Comparison of ENCODE assay signal across 16 cellular contexts in the genomic region with DNA sequence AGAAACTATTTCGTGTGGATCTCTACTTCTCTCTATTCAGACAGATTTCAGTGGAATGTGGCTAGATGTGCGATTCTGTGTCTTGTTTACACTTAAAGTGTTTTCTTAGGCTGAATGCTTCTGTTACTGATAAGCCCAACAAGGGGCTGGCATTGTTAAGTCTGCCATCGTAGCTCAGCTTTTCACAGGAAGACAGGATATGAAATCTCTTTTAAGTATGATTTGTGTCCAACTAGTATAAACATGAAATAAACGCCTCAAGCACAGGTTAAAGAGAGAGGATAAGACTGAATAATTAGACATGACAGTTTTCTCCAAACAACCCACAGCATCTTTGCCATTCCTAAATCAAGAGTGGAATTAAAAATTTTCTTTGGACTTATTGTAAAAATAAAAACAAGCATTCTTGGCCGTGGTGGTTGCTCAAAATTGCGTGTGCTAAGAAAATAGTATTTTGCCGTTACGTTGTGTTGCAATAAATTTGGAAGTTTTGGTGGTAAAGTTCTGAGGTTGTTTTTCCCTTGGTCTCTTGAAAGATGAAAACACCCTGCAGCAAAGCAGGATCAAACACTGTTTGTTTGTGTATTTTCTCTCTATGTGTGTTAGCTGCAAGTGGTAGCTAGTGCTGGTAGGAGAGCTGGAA. TPM values are rescaled to one million over a fixed set of nuclear protein-coding genes. Genes with fewer than 3 reads are reported as not detected.
DNase-seq lines count a peak whose midpoint lies in the region; ATAC-seq and TF ChIP-seq lines count a peak whose summit lies in the region.
"Had no signal": no experiment of that assay in that cellular context is flagged by ENCODE, and none has a peak within 500 bp of the region (broad histone marks: within the 10 kb centered on the region; RNA-seq: fewer than 3 reads in every experiment).

No MANE protein-coding gene starts in this region.

- no peak overlapping the region for H3K27ac Mint-ChIP-seq in T-cell
- H3K27ac Mint-ChIP-seq: activated T-helper 1 cell treated with anti-CD3 and anti-CD28 coated beads, Interleukin-12 subunit alpha, Interleukin-12 subunit beta, Interleukin-2, Interleukin-4 antibody, amounts not matched to agents 30 ng/mL and 10 ng/mL and 1 ng/mL, durations not matched to agents 14 hours and 24 hours and 36 hours; CD4-positive, alpha-beta memory T cell; stimulated activated effector memory CD8-positive, alpha-beta T cell treated with anti-CD3 and anti-CD28 coated beads, Interleukin-12 subunit alpha, Interleukin-12 subunit beta, amount 100 ng/mL, for 72 hours had no signal

- no peaks in the 10 kb centered on the region for H4K20me1 ChIP-seq in osteoblast (ENCODE audit: insufficient read depth, low read length)

- H3K4me2 ChIP-seq in osteoblast (ENCODE audit: insufficient read depth, low read length), result peak overlapping the region; percentile 80

- no peak for TF ChIP-seq CTCF in osteoblast (IDR thresholded peaks at IDR 0.05; ENCODE audit: extremely low read depth, low read depth, low read length)

- peak overlapping the region; percentile 88 for H2AFZ ChIP-seq in osteoblast (ENCODE audit: low read length)

- H3K4me1 Mint-ChIP-seq in T-cell, result no peaks in the 10 kb centered on the region
- H3K4me1 Mint-ChIP-seq: CD4-positive, alpha-beta memory T cell; stimulated activated effector memory CD8-positive, alpha-beta T cell treated with anti-CD3 and anti-CD28 coated beads, Interleukin-12 subunit alpha, Interleukin-12 subunit beta, amount 100 ng/mL, for 72 hours had no signal

- peaks cover 0 to 4% of the 10 kb centered on the region in 2 donors for H3K27me3 Mint-ChIP-seq in T-cell

- H3K9me3 ChIP-seq in osteoblast (ENCODE audit: low read depth, low read length), result no peaks in the 10 kb centered on the region

- H3K36me3 Mint-ChIP-seq in T-cell, result no peaks in the 10 kb centered on the region
- H3K36me3 Mint-ChIP-seq: CD4-positive, alpha-beta memory T cell; stimulated activated effector memory CD8-positive, alpha-beta T cell treated with anti-CD3 and anti-CD28 coated beads, Interleukin-12 subunit alpha, Interleukin-12 subunit beta, amount 100 ng/mL, for 72 hours had no signal

- no peak overlapping the region for H3K4me3 Mint-ChIP-seq in T-cell
- H3K4me3 Mint-ChIP-seq: activated T-helper 1 cell treated with anti-CD3 and anti-CD28 coated beads, Interleukin-12 subunit alpha, Interleukin-12 subunit beta, Interleukin-2, Interleukin-4 antibody, amounts not matched to agents 30 ng/mL and 10 ng/mL and 1 ng/mL, durations not matched to agents 14 hours and 24 hours and 36 hours; CD4-positive, alpha-beta memory T cell; stimulated activated effector memory CD8-positive, alpha-beta T cell treated with anti-CD3 and anti-CD28 coated beads, Interleukin-12 subunit alpha, Interleukin-12 subunit beta, amount 100 ng/mL, for 72 hours had no signal

- H3K9me3 Mint-ChIP-seq in T-cell, result no peaks in the 10 kb centered on the region
- H3K9me3 Mint-ChIP-seq: activated T-helper 1 cell treated with anti-CD3 and anti-CD28 coated beads, Interleukin-12 subunit alpha, Interleukin-12 subunit beta, Interleukin-2, Interleukin-4 antibody, amounts not matched to agents 30 ng/mL and 10 ng/mL and 1 ng/mL, durations not matched to agents 14 hours and 24 hours and 36 hours; CD4-positive, alpha-beta memory T cell; stimulated activated effector memory CD8-positive, alpha-beta T cell treated with anti-CD3 and anti-CD28 coated beads, Interleukin-12 subunit alpha, Interleukin-12 subunit beta, amount 100 ng/mL, for 72 hours had no signal

- peak overlapping the region; percentile 69 for H3K27ac ChIP-seq in osteoblast (ENCODE audit: low read depth, low read length)

- CTCF ChIA-PET in T-cell (lab: Charles Lee), result no interaction called here

- POLR2A ChIA-PET in T-cell (lab: Charles Lee), result no interaction called here

- peaks cover 6% of the 10 kb centered on the region for H3K79me2 ChIP-seq in osteoblast (ENCODE audit: insufficient read depth, low read length)

- H3K4me3 ChIP-seq in osteoblast (ENCODE audit: insufficient read depth, low read length), result peak overlapping the region; percentile 72

- no peaks in the 10 kb centered on the region for H3K36me3 ChIP-seq in osteoblast (ENCODE audit: insufficient read depth, low read length)

- H3K27me3 ChIP-seq in osteoblast (ENCODE audit: insufficient read depth, low read length), result no peaks in the 10 kb centered on the region

- ATAC-seq in T-cell (replicated peaks in 1 of 4), result no peak
- ATAC-seq: stimulated activated effector memory CD8-positive, alpha-beta T cell treated with anti-CD3 and anti-CD28 coated beads, Interleukin-12 subunit alpha, Interleukin-12 subunit beta, amount 100 ng/mL, for 72 hours had no signal

- peaks cover 32% of the 10 kb centered on the region for H3K4me1 ChIP-seq in osteoblast (ENCODE audit: insufficient read depth, low read length)

- DNase-seq in COLO829 (ENCODE audit: low spot score), result peak; percentile 27
- DNase-seq in M059J (ENCODE audit: low read depth), result peak; percentile 82
- peak; percentile 54 for DNase-seq in dermis blood vessel endothelial cell
- DNase-seq in osteoblast (ENCODE audit: insufficient read length, low spot score, missing footprints), result no peak
- no peak for DNase-seq in GM19238 (ENCODE audit: insufficient read length, low spot score)
- DNase-seq in T-cell, result no peak
- DNase-seq in GOT3 (lab: John Stamatoyannopoulos, UW), result no peak
- no peak for DNase-seq in RKO (ENCODE audit: low spot score)
- DNase-seq: activated CD4-positive, alpha-beta T cell treated with anti-CD3 and anti-CD28 coated beads for 4 hours; CD4-positive, alpha-beta memory T cell; islet precursor cell; NCI-H1092 treated with DMSO at 0.1 percent for 48 hours; NCI-H524 had no signal

RNA-seq across cellular contexts. Expression of gene VIT, which starts 1.0 kb away (rescaled TPM):
- total RNA-seq in M059J (2014; rRNA removed; shearing (Covaris generic)), result 34.0 and 44.7 TPM in 2 replicates
- 0.65 TPM in 1 of 2 replicates, not detected in the other for total RNA-seq in dermis blood vessel endothelial cell
- 27.7 and 31.1 TPM in 2 replicates for total RNA-seq in osteoblast
- total RNA-seq in T-cell, result under 1 TPM in 1 of 5 donors, not detected in 4; 0.14 TPM
- total RNA-seq: activated T-helper 1 cell treated with anti-CD3 and anti-CD28 coated beads, Interleukin-12 subunit alpha, Interleukin-12 subunit beta, Interleukin-2, Interleukin-4 antibody, amounts not matched to agents 30 ng/mL and 10 ng/mL and 1 ng/mL, durations not matched to agents 14 hours and 24 hours and 36 hours; CD4-positive, alpha-beta memory T cell; epithelial cell of proximal tubule had no signal

Comparison
In these comparisons a context has a peak if more than half of its experiments do, and no peak if none do; other contexts are left out.
1. DNase-seq: peak in COLO829 (single experiment), M059J (single experiment) and dermis blood vessel endothelial cell (single experiment); none in osteoblast (single experiment), GM19238 (single experiment), T-cell (0 of 34), GOT3 (single experiment) and RKO (single experiment).
2. RNA of gene VIT, which starts 1.0 kb away (total RNA-seq): 34.0 to 44.7 TPM in M059J and 27.7 to 31.1 TPM in osteoblast; 0.65 TPM in dermis blood vessel endothelial cell and 0.14 TPM in T-cell; every median in the first group is over 10 times any median in the second.